Comparison of ENCODE assay signal across 1 cellular context in the genomic region with DNA sequence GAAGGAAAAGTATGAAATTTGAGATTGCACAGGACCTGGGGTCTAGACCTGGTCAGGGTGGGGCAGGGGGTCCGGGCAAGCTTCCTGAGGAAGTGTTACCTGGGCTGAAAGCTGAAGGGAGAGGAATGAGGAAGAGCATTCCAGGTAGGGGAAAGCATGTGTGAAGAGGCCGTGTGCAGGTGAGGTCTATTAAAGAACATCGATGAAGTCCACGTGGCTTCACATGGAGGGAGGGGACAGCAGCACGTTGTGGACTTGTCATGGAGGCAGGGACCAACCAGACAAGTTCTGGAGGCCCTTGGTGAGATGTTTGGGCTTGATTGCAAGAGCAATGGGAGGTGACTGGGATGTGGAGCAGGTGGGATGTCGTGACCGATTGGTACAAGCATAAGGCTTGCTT.
TF ChIP-seq lines count a peak whose summit lies in the region.

No MANE protein-coding gene starts in this region.

TF ChIP-seq in A549, 52 proteins besides CTCF, POLR2A, EP300 and RAD21 (continued from another document):
- TF ChIP-seq RFX5 (IDR thresholded peaks at IDR 0.05) (no peak), HOXB5 (CRISPR knock-in tag; IDR thresholded peaks at IDR 0.05) (no peak), KDM1A (IDR thresholded peaks at IDR 0.05; ENCODE audit: low read depth) (no peak), PHF8 (IDR thresholded peaks at IDR 0.05; ENCODE audit: borderline replicate concordance, low read depth) (no peak), EHF (CRISPR knock-in tag; IDR thresholded peaks at IDR 0.05) (no peak), HOXB13 (CRISPR knock-in tag; IDR thresholded peaks at IDR 0.05; ENCODE audit: low read depth) (no peak), MAZ (IDR thresholded peaks at IDR 0.05; ENCODE audit: borderline replicate concordance, low read depth, low read length) (no peak), POLR2AphosphoS2 (conservative IDR thresholded peaks at IDR 0.05; ENCODE audit: low read length) (no peak), FOXS1 (CRISPR knock-in tag; IDR thresholded peaks at IDR 0.05) (no peak), JUN (IDR thresholded peaks at IDR 0.05) (no peak), ZC3H11A (IDR thresholded peaks at IDR 0.05) (no peak)
- TF ChIP-seq, protein P1, sequence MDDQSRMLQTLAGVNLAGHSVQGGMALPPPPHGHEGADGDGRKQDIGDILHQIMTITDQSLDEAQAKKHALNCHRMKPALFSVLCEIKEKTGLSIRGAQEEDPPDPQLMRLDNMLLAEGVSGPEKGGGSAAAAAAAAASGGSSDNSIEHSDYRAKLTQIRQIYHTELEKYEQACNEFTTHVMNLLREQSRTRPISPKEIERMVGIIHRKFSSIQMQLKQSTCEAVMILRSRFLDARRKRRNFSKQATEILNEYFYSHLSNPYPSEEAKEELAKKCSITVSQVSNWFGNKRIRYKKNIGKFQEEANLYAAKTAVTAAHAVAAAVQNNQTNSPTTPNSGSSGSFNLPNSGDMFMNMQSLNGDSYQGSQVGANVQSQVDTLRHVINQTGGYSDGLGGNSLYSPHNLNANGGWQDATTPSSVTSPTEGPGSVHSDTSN (IDR thresholded peaks at IDR 0.05) = no peak
TF ChIP-seq in A549: peak in this region for 0.
